17 cellular contexts compared by ENCODE assay signal in the genomic region with DNA sequence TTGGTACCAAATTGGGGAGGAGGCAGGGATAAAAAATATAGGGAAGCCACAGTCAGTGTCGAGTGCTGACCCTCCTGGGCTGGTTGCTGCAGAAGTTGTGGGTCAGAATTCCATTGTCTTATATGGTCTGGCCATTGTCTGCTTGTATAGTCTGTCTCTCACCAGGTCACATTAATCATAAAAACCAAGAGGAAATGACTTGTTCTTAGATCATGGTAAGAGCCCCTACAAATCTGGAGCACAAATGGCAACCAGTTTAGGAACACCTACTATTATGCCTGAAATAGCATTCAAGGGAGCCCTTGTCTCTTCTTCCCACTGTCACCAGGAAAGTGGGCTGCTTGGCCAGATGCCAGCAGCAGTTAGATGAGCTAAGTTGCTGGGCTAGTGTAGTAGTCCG.
"Had no signal": no experiment of that assay in that cellular context is flagged by ENCODE, and none has a peak within 500 bp of the region (broad histone marks: within the 10 kb centered on the region; RNA-seq: fewer than 3 reads in every experiment).

No MANE protein-coding gene starts in this region.

- DNase-seq: activated CD4-positive, alpha-beta T cell treated with anti-CD3 and anti-CD28 coated beads, Interleukin-2, amount 50 U/mL, for 1 hour; activated CD8-positive, alpha-beta memory T cell treated with anti-CD3 and anti-CD28 coated beads for 24 hours; activated gamma-delta T cell treated with Interleukin-2 at 50 U/mL for 16 hours; activated naive CD8-positive, alpha-beta T cell treated with anti-CD3 and anti-CD28 coated beads, Interleukin-2, amount 10 ng/mL, durations not matched to agents 7 days and 5 days; brain microvascular endothelial cell; effector memory CD8-positive, alpha-beta T cell; kidney; left lung; natural killer cell; posterior cingulate gyrus; stimulated activated CD4-positive, alpha-beta T cell treated with anti-CD3 and anti-CD28 coated beads, Interleukin-15, amount 100 ng/mL, for 24 hours; stimulated activated CD4-positive, alpha-beta T cell treated with anti-CD3 and anti-CD28 coated beads, Interleukin-4, amount 100 ng/mL, for 1 hour; stimulated activated naive B cell treated with anti-CD40 and anti-IgM and Interleukin-4, amounts not matched to agents 10 μg/mL and 1 μg/mL and 100 μg/mL, for 72 hours; tibial artery had no signal

- H3K4me3 ChIP-seq: hepatocyte, left lung, tibial artery, vagina had no signal

- H3K36me3 ChIP-seq: brain microvascular endothelial cell, left lung, neutrophil, tibial artery, vagina had no signal

- H3K4me1 ChIP-seq: left lung, tibial artery, vagina had no signal

- H3K27ac ChIP-seq: brain microvascular endothelial cell, hepatocyte, left lung, neutrophil, tibial artery, vagina had no signal

- ATAC-seq: effector memory CD8-positive, alpha-beta T cell; left lung; natural killer cell; stimulated activated naive B cell treated with anti-CD40 and anti-IgM and Interleukin-4, amounts not matched to agents 10 μg/mL and 1 μg/mL and 100 μg/mL, for 72 hours had no signal

- H3K27me3 ChIP-seq: brain microvascular endothelial cell, hepatocyte, left lung, neutrophil, tibial artery, vagina had no signal

- H3K9me3 ChIP-seq: left lung, neutrophil, tibial artery, vagina had no signal
